Comparison of ENCODE assay signal across 2 cellular contexts in the genomic region with DNA sequence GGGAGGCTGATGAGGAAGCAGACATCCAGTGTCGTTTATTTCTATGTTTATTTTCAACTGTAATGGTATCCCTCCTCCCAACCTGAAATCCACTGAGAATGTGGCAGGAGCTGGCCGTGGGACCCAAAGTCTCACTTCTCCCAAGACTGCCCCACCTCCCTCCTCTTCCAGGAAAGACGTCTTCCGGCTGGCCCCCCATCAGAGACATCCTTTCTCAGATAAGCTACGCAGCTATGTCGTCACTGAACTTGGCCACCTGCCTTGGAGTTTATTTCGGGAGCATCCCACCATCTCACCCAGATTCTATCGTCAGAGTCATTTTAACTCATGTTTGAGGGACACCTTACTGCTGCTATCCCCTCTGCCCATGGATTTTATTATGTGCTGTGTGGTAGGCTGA.
TF ChIP-seq lines count a peak whose summit lies in the region.

No MANE protein-coding gene starts in this region.

TF ChIP-seq in liver, 16 proteins besides CTCF, POLR2A, EP300 and RAD21:
- TF ChIP-seq GABPA (IDR thresholded peaks at IDR 0.05 in 1 of 2, conservative IDR thresholded peaks at IDR 0.05 in 1 of 2) (peak in 1 of 2 donors; percentile 29), HNF4G (IDR thresholded peaks at IDR 0.05) (no peak)

TF ChIP-seq in HepG2, 621 proteins besides CTCF, POLR2A, EP300 and RAD21:
- no peak for TF ChIP-seq ZNF766 (CRISPR knock-in tag; IDR thresholded peaks at IDR 0.05; ENCODE audit: borderline replicate concordance)
- TF ChIP-seq, protein P1, sequence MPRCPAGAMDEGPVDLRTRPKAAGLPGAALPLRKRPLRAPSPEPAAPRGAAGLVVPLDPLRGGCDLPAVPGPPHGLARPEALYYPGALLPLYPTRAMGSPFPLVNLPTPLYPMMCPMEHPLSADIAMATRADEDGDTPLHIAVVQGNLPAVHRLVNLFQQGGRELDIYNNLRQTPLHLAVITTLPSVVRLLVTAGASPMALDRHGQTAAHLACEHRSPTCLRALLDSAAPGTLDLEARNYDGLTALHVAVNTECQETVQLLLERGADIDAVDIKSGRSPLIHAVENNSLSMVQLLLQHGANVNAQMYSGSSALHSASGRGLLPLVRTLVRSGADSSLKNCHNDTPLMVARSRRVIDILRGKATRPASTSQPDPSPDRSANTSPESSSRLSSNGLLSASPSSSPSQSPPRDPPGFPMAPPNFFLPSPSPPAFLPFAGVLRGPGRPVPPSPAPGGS (CRISPR knock-in tag; IDR thresholded peaks at IDR 0.05): no peak
- TF ChIP-seq SMAD1 (CRISPR knock-in tag; IDR thresholded peaks at IDR 0.05; ENCODE audit: borderline replicate concordance, low read depth): no peak
- no peak for TF ChIP-seq ATRX (CRISPR knock-in tag; IDR thresholded peaks at IDR 0.05; ENCODE audit: borderline replicate concordance)
- TF ChIP-seq GATAD2A (CRISPR knock-in tag; IDR thresholded peaks at IDR 0.05): no peak
- TF ChIP-seq ZBTB44 (CRISPR knock-in tag; IDR thresholded peaks at IDR 0.05): no peak
- TF ChIP-seq ZNF329 (CRISPR knock-in tag; IDR thresholded peaks at IDR 0.05; ENCODE audit: low read depth): no peak
- no peak for TF ChIP-seq ZNF496 (CRISPR knock-in tag; IDR thresholded peaks at IDR 0.05; ENCODE audit: insufficient replicate concordance)
